9 cellular contexts compared by ENCODE assay signal in genomic region chr5:96933764-96934163, GRCh38. TPM values are rescaled to one million over a fixed set of nuclear protein-coding genes. Genes with fewer than 3 reads are reported as not detected.
DNase-seq lines count a peak whose midpoint lies in the region; ATAC-seq, FAIRE-seq and TF ChIP-seq lines count a peak whose summit lies in the region.
"Had no signal": no experiment of that assay in that cellular context is flagged by ENCODE, and none has a peak within 500 bp of the region (broad histone marks: within the 10 kb centered on the region; RNA-seq: fewer than 3 reads in every experiment).

No MANE protein-coding gene starts in this region.

- peak overlapping the region; percentile 95 for H3K27ac ChIP-seq in HepG2 (ENCODE audit: extremely low read length, insufficient read depth, low read length)
- H3K27ac ChIP-seq in upper lobe of left lung: peak overlapping the region; percentile 95 to 99 (median 96)

- no peaks in the 10 kb centered on the region for H4K20me1 ChIP-seq in HepG2 (ENCODE audit: insufficient read depth, low read length)

- FAIRE-seq in HepG2 (lab: Jason Lieb, UNC): no peak
- FAIRE-seq: endometrium had no signal

- in situ Hi-C loops in HepG2 (cut with HindIII; ENCODE audit: extremely low pct_ligation_motif_present, low pct_unique_long_range_greater_than_20kb): no loop called here

- H3K36me3 Mint-ChIP-seq in activated naive CD4-positive, alpha-beta T cell treated with anti-CD3 and anti-CD28 coated beads, Interleukin-2, amount 10 ng/mL, durations not matched to agents 7 days and 5 days: peaks cover 46% of the 10 kb centered on the region
- H3K36me3 Mint-ChIP-seq in activated T-helper 17 cell treated with anti-CD3 and anti-CD28 coated beads, Interleukin-2, amount 50 U/mL, for 72 hours (ENCODE audit: low read depth): peaks cover 32% of the 10 kb centered on the region

- no peak for TF ChIP-seq POLR2A in HepG2 (IDR thresholded peaks at IDR 0.05; ENCODE audit: insufficient read depth in 1 of 2, low read depth in 2 of 2, low read length in 2 of 2)
- TF ChIP-seq POLR2A in upper lobe of left lung (IDR thresholded peaks at IDR 0.05): no peak

- intact Hi-C loops in HepG2 (cut with micrococcal nuclease; ENCODE audit: unreplicated experiment): loop anchor here (1.0 kb wide), 1 partner anchor 57 kb away; the partner anchor contains the start of gene ERAP2

- peak overlapping the region; percentile 84 for H3K4me3 Mint-ChIP-seq in activated naive CD4-positive, alpha-beta T cell treated with anti-CD3 and anti-CD28 coated beads, Interleukin-2, amount 10 ng/mL, durations not matched to agents 7 days and 5 days
- H3K4me3 Mint-ChIP-seq in activated T-helper 17 cell treated with anti-CD3 and anti-CD28 coated beads, Interleukin-2, amount 50 U/mL, for 72 hours: peak overlapping the region; percentile 95

- H3K4me1 ChIP-seq in HepG2 (ENCODE audit: insufficient read depth, low read length) (peaks cover 30% of the 10 kb centered on the region), upper lobe of left lung (peaks cover 25 to 39% (median 31%) of the 10 kb centered on the region in 4 donors)

- BruUV-seq in HepG2 (replicated peaks; lab: Mats Ljungman, UMichigan): no TSS peak

- H3K4me3 ChIP-seq in HepG2 (replicated peaks in 1 of 3; ENCODE audit: insufficient read depth in 1 of 3, low read depth in 2 of 3, low read length in 3 of 3) (peak overlapping the region; percentile 68 to 84 (median 73); a peak in 5 of 6 replicates), upper lobe of left lung (peak overlapping the region in 3 of 4 donors; percentile 70 to 94 (median 91))

- H3K27me3 Mint-ChIP-seq in activated naive CD4-positive, alpha-beta T cell treated with anti-CD3 and anti-CD28 coated beads, Interleukin-2, amount 10 ng/mL, durations not matched to agents 7 days and 5 days: no peaks in the 10 kb centered on the region
- H3K27me3 Mint-ChIP-seq in activated T-helper 17 cell treated with anti-CD3 and anti-CD28 coated beads, Interleukin-2, amount 50 U/mL, for 72 hours: no peaks in the 10 kb centered on the region

- WGBS in HepG2 (ENCODE audit: low lambda C conversion rate): 45% methylated on average over 4 of the region's 4 CpGs
- 29 to 45% methylated on average over 4 of the region's 4 CpGs for WGBS in upper lobe of left lung, 2 donors

- no peak for ATAC-seq in activated T-helper 17 cell treated with anti-CD3 and anti-CD28 coated beads, Interleukin-2, amount 50 U/mL, for 72 hours (replicated peaks)
- no peak for ATAC-seq in HepG2
- ATAC-seq in upper lobe of left lung (ENCODE audit: low FRiP score in 2 of 2): no peak

- H3K4me2 ChIP-seq in HepG2 (ENCODE audit: low read depth, low read length): peak overlapping the region; percentile 88

- TF ChIP-seq CTCF in HepG2 (CRISPR knock-in tag; IDR thresholded peaks at IDR 0.05) (no peak), upper lobe of left lung (IDR thresholded peaks at IDR 0.05) (no peak)

- TF ChIP-seq EP300 in HepG2 (IDR thresholded peaks at IDR 0.05; ENCODE audit: low read depth in 2 of 2, low read length in 2 of 2): no peak
- TF ChIP-seq EP300 in HepG2 (CRISPR knock-in tag; IDR thresholded peaks at IDR 0.05; ENCODE audit: borderline replicate concordance): no peak
- no peak for TF ChIP-seq EP300 in upper lobe of left lung (IDR thresholded peaks at IDR 0.05)

- DNase-seq in activated naive CD4-positive, alpha-beta T cell treated with anti-CD3 and anti-CD28 coated beads, Interleukin-2, amount 10 ng/mL, durations not matched to agents 7 days and 5 days: no peak
- no peak for DNase-seq in activated naive CD4-positive, alpha-beta T cell (lab: John Stamatoyannopoulos, UW)
- DNase-seq in HepG2 (ENCODE audit: low spot score) (no peak), upper lobe of left lung (no peak), midbrain (lab: John Stamatoyannopoulos, UW) (no peak), HPDE6-E6E7 (ENCODE audit: extremely low spot score) (no peak)
- no peak for DNase-seq in activated CD4-positive, alpha-beta T cell treated with anti-CD3 and anti-CD28 coated beads for 1 hour

- H3K9me3 ChIP-seq in HepG2 (ENCODE audit: low read length) (no peaks in the 10 kb centered on the region), upper lobe of left lung (no peaks in the 10 kb centered on the region)

- peak overlapping the region; percentile 99 for H3K27ac Mint-ChIP-seq in activated naive CD4-positive, alpha-beta T cell treated with anti-CD3 and anti-CD28 coated beads, Interleukin-2, amount 10 ng/mL, durations not matched to agents 7 days and 5 days
- peak overlapping the region; percentile 94 for H3K27ac Mint-ChIP-seq in activated T-helper 17 cell treated with anti-CD3 and anti-CD28 coated beads, Interleukin-2, amount 50 U/mL, for 72 hours

- H2AFZ ChIP-seq in HepG2 (ENCODE audit: low read length): peak overlapping the region; percentile 98

- H3K79me2 ChIP-seq in HepG2 (ENCODE audit: insufficient read depth, low read length): peaks cover 21% of the 10 kb centered on the region

- CTCF ChIA-PET in activated naive CD4-positive, alpha-beta T cell treated with anti-CD3 and anti-CD28 coated beads, Interleukin-2, amount 10 ng/mL, durations not matched to agents 7 days and 5 days (lab: Charles Lee): interaction anchor here (1.0 to 1.4 kb wide), 4 partner anchors 28 to 228 kb away, joined by 3 to 8 read pairs (median 3); no protein-coding TSS in a partner anchor
- CTCF ChIA-PET in HepG2 (lab: Yijun Ruan, JAX; ENCODE audit: low intra/inter-chr PET ratio, low total read pairs): interaction anchor here (1.3 kb wide), 1 partner anchor 65 kb away, joined by 3 read pairs; no protein-coding TSS in a partner anchor

- H3K4me1 Mint-ChIP-seq in activated naive CD4-positive, alpha-beta T cell treated with anti-CD3 and anti-CD28 coated beads, Interleukin-2, amount 10 ng/mL, durations not matched to agents 7 days and 5 days: peaks cover 60% of the 10 kb centered on the region
- H3K4me1 Mint-ChIP-seq in activated T-helper 17 cell treated with anti-CD3 and anti-CD28 coated beads, Interleukin-2, amount 50 U/mL, for 72 hours: peaks cover 42% of the 10 kb centered on the region

- H3K9me3 Mint-ChIP-seq in activated naive CD4-positive, alpha-beta T cell treated with anti-CD3 and anti-CD28 coated beads, Interleukin-2, amount 10 ng/mL, durations not matched to agents 7 days and 5 days: no peaks in the 10 kb centered on the region
- no peaks in the 10 kb centered on the region for H3K9me3 Mint-ChIP-seq in activated T-helper 17 cell treated with anti-CD3 and anti-CD28 coated beads, Interleukin-2, amount 50 U/mL, for 72 hours

- POLR2A ChIA-PET in HepG2 (lab: Yijun Ruan, JAX): interaction anchor here (1.2 kb wide), 1 partner anchor 126 kb away, joined by 6 read pairs; the partner anchor contains the start of gene ERAP1

- H3K27me3 ChIP-seq in HepG2 (ENCODE audit: control insufficient read depth in 1 of 2, insufficient read depth in 2 of 2, low read length in 2 of 2): no peaks in the 10 kb centered on the region
- no peaks in the 10 kb centered on the region for H3K27me3 ChIP-seq in upper lobe of left lung

- peak overlapping the region; percentile 78 for H3K9ac ChIP-seq in HepG2 (ENCODE audit: insufficient read depth, low read depth, low read length)

- H3K36me3 ChIP-seq in HepG2 (replicated peaks in 1 of 2; ENCODE audit: control insufficient read depth in 1 of 2, insufficient read depth in 2 of 2, low read length in 2 of 2) (no peaks in the 10 kb centered on the region), upper lobe of left lung (no peaks in the 10 kb centered on the region)

- no peak for TF ChIP-seq RAD21 in HepG2 (CRISPR knock-in tag; IDR thresholded peaks at IDR 0.05)

RNA-seq across cellular contexts. Expression of gene LNPEP, which starts 2.1 kb away (rescaled TPM):
- 10 to 100 TPM; 45.0 to 52.7 TPM for total RNA-seq in activated T-helper 17 cell treated with anti-CD3 and anti-CD28 coated beads, Interleukin-2, amount 50 U/mL, for 72 hours
- total RNA-seq in HepG2 (2016; rRNA removed; fragmentation: Illumina TruSeq; extraction: Trizol): 14.7 and 16.9 TPM in 2 replicates
- 3.6 and 4.1 TPM in 2 replicates for total RNA-seq in HepG2 (2016; cell fraction: cytosol; rRNA removed; fragmentation: Illumina TruSeq; extraction: Trizol; ENCODE audit: low read depth)
- total RNA-seq in HepG2 (2016; cell fraction: insoluble cytoplasmic fraction; rRNA removed; fragmentation: Illumina TruSeq; extraction: Trizol): 13.0 and 16.4 TPM in 2 replicates
- total RNA-seq in HepG2 (2016; cell fraction: membrane; rRNA removed; fragmentation: Illumina TruSeq; extraction: Trizol): 5.2 and 6.3 TPM in 2 replicates
- 30.4 and 33.6 TPM in 2 replicates for total RNA-seq in HepG2 (2016; cell fraction: nucleus; rRNA removed; fragmentation: Illumina TruSeq; extraction: Trizol)
- 6.3 and 8.0 TPM in 2 replicates for polyA plus RNA-seq in HepG2 (2011; rRNA removed)
- polyA plus RNA-seq in HepG2 (2011; cell fraction: cytosol; rRNA removed): 2.5 and 4.3 TPM in 2 replicates
- 5.2 and 6.1 TPM in 2 replicates for polyA plus RNA-seq in HepG2 (2011; cell fraction: nucleus; rRNA removed)
- 4.0 and 4.9 TPM in 2 replicates for polyA plus RNA-seq in HepG2 (2012)
- polyA plus RNA-seq in HepG2 (2016; cell fraction: cytosol; fragmentation: Illumina TruSeq; extraction: Trizol; ENCODE audit: low read depth): 0.58 and 0.62 TPM in 2 replicates
- polyA plus RNA-seq in HepG2 (2016; cell fraction: insoluble cytoplasmic fraction; fragmentation: Illumina TruSeq; extraction: Trizol; ENCODE audit: low read depth): 4.3 and 4.8 TPM in 2 replicates
- 1.1 and 1.2 TPM in 2 replicates for polyA plus RNA-seq in HepG2 (2016; cell fraction: membrane; fragmentation: Illumina TruSeq; extraction: Trizol; ENCODE audit: low read depth)
- polyA plus RNA-seq in HepG2 (2016; cell fraction: nucleus; fragmentation: Illumina TruSeq; extraction: Trizol; ENCODE audit: insufficient read depth, low read depth): 12.2 and 12.9 TPM in 2 replicates
- polyA minus RNA-seq in HepG2 (2011; rRNA and poly(A)+ RNA removed; ENCODE audit: low replicate concordance): 16.3 and 19.2 TPM in 2 replicates
- polyA minus RNA-seq in HepG2 (2011; cell fraction: cytosol; rRNA and poly(A)+ RNA removed): 15.2 and 19.8 TPM in 2 replicates
- polyA minus RNA-seq in HepG2 (2011; cell fraction: nucleus; rRNA and poly(A)+ RNA removed): 39.9 and 46.0 TPM in 2 replicates
- 10 to 100 TPM; 28.9 to 67.2 (median 42.7) TPM for total RNA-seq in upper lobe of left lung

RNA-seq across cellular contexts. Expression of gene ERAP2, which starts 57.5 kb away (rescaled TPM):
- 10 to 100 TPM; 37.2 to 74.0 TPM for total RNA-seq in activated T-helper 17 cell treated with anti-CD3 and anti-CD28 coated beads, Interleukin-2, amount 50 U/mL, for 72 hours
- 12.8 and 16.6 TPM in 2 replicates for total RNA-seq in HepG2 (2016; rRNA removed; fragmentation: Illumina TruSeq; extraction: Trizol)
- 2.9 and 3.2 TPM in 2 replicates for total RNA-seq in HepG2 (2016; cell fraction: cytosol; rRNA removed; fragmentation: Illumina TruSeq; extraction: Trizol; ENCODE audit: low read depth)
- total RNA-seq in HepG2 (2016; cell fraction: insoluble cytoplasmic fraction; rRNA removed; fragmentation: Illumina TruSeq; extraction: Trizol): 12.2 and 17.5 TPM in 2 replicates
- 4.6 and 5.8 TPM in 2 replicates for total RNA-seq in HepG2 (2016; cell fraction: membrane; rRNA removed; fragmentation: Illumina TruSeq; extraction: Trizol)
- 24.6 and 25.0 TPM in 2 replicates for total RNA-seq in HepG2 (2016; cell fraction: nucleus; rRNA removed; fragmentation: Illumina TruSeq; extraction: Trizol)
- polyA plus RNA-seq in HepG2 (2011; rRNA removed): 12.5 and 12.8 TPM in 2 replicates
- 6.7 and 9.8 TPM in 2 replicates for polyA plus RNA-seq in HepG2 (2011; cell fraction: cytosol; rRNA removed)
- polyA plus RNA-seq in HepG2 (2011; cell fraction: nucleus; rRNA removed): 4.3 and 5.6 TPM in 2 replicates
- polyA plus RNA-seq in HepG2 (2012): 6.6 and 7.6 TPM in 2 replicates
- polyA plus RNA-seq in HepG2 (2016; cell fraction: cytosol; fragmentation: Illumina TruSeq; extraction: Trizol; ENCODE audit: low read depth): 0.45 and 0.54 TPM in 2 replicates
- 7.8 and 8.4 TPM in 2 replicates for polyA plus RNA-seq in HepG2 (2016; cell fraction: insoluble cytoplasmic fraction; fragmentation: Illumina TruSeq; extraction: Trizol; ENCODE audit: low read depth)
- polyA plus RNA-seq in HepG2 (2016; cell fraction: membrane; fragmentation: Illumina TruSeq; extraction: Trizol; ENCODE audit: low read depth): 1.5 and 2.1 TPM in 2 replicates
- 15.5 and 16.2 TPM in 2 replicates for polyA plus RNA-seq in HepG2 (2016; cell fraction: nucleus; fragmentation: Illumina TruSeq; extraction: Trizol; ENCODE audit: insufficient read depth, low read depth)
- polyA minus RNA-seq in HepG2 (2011; rRNA and poly(A)+ RNA removed; ENCODE audit: low replicate concordance): 14.6 and 24.3 TPM in 2 replicates
- 9.4 and 9.8 TPM in 2 replicates for polyA minus RNA-seq in HepG2 (2011; cell fraction: cytosol; rRNA and poly(A)+ RNA removed)
- 29.4 and 34.1 TPM in 2 replicates for polyA minus RNA-seq in HepG2 (2011; cell fraction: nucleus; rRNA and poly(A)+ RNA removed)
- 10 to 100 TPM; 19.9 to 24.8 (median 22.1) TPM for total RNA-seq in upper lobe of left lung
